12 cellular contexts compared by ENCODE assay signal in genomic region chr3:61848885-61849284, GRCh38.
DNase-seq lines count a peak whose midpoint lies in the region; ATAC-seq, FAIRE-seq and TF ChIP-seq lines count a peak whose summit lies in the region.
"Had no signal": no experiment of that assay in that cellular context is flagged by ENCODE, and none has a peak within 500 bp of the region (broad histone marks: within the 10 kb centered on the region; RNA-seq: fewer than 3 reads in every experiment).

No MANE protein-coding gene starts in this region.

- peaks cover 0 to 7% (median 0%) of the 10 kb centered on the region in 3 donors for H3K4me1 ChIP-seq in pancreas

- intact Hi-C loops in pancreas (cut with DNase I): no loop called here

- TF ChIP-seq CTCF in AG04449 (IDR thresholded peaks at IDR 0.05; ENCODE audit: insufficient read depth, low read length, missing control alignments) (no peak), pancreas (IDR thresholded peaks at IDR 0.05) (no peak)

- POLR2A ChIA-PET in AG04449 (lab: Yijun Ruan, JAX): no interaction called here

- H3K27ac ChIP-seq in adipose tissue (ENCODE audit: low read depth, low read length) (peak overlapping the region; percentile 20), pancreas (no peak overlapping the region)

- FAIRE-seq in pancreas (lab: Jason Lieb, UNC): no peak
- FAIRE-seq: GM12878 had no signal

- 3 to 36% (median 4%) methylated on average over 3 of the region's 3 CpGs for WGBS in adipose tissue, 3 donors
- 21 to 33% methylated on average over 3 of the region's 3 CpGs for WGBS in pancreas, 2 donors

- ATAC-seq in pancreas (peak in 3 of 4 donors; percentile 51 to 72 (median 65)), GM19328 (IDR thresholded peaks at IDR 0.05; ENCODE audit: unreplicated experiment) (no peak), HG03159 (IDR thresholded peaks at IDR 0.05; ENCODE audit: unreplicated experiment) (no peak)

- no peaks in the 10 kb centered on the region for H3K36me3 ChIP-seq in pancreas

- DNase-seq in AG04449 (ENCODE audit: low read depth, low spot score) (peak; percentile 9), foreskin melanocyte (peak; percentile 86), pancreas (no peak)
- DNase-seq in stimulated activated CD4-positive, alpha-beta T cell treated with anti-CD3 and anti-CD28 coated beads, Interleukin-1b, Interleukin-23, amount 100 ng/mL, for 48 hours: no peak
- no peak for DNase-seq in activated CD8-positive, alpha-beta memory T cell treated with anti-CD3 and anti-CD28 coated beads for 24 hours
- DNase-seq: activated naive CD4-positive, alpha-beta T cell treated with Interleukin-2 at 50 U/mL for 16 hours; NCI-H446 treated with DMSO at 0.1 percent for 48 hours; stimulated activated CD4-positive, alpha-beta T cell treated with anti-CD3 and anti-CD28 coated beads, Interleukin-4, amount 100 ng/mL, for 24 hours had no signal

- no peaks in the 10 kb centered on the region for H3K27me3 ChIP-seq in pancreas

- no peak overlapping the region for H3K4me3 ChIP-seq in AG04449 (ENCODE audit: low read depth, low read length)
- H3K4me3 ChIP-seq in pancreas: no peak overlapping the region
- H3K4me3 ChIP-seq: GM12878 had no signal

- H3K9me3 ChIP-seq in pancreas: no peaks in the 10 kb centered on the region

- CTCF ChIA-PET in AG04449 (lab: Yijun Ruan, JAX): interaction anchor here (1.2 to 1.5 kb wide), 2 partner anchors 9 to 340 kb away, joined by 3 read pairs; no protein-coding TSS in a partner anchor

Comparison
In these comparisons a context has a peak if more than half of its experiments do, and no peak if none do; other contexts are left out.
1. DNase-seq: peak in AG04449 (single experiment) and foreskin melanocyte (single experiment); none in pancreas (0 of 6), stimulated activated CD4-positive, alpha-beta T cell treated with anti-CD3 and anti-CD28 coated beads, Interleukin-1b, Interleukin-23, amount 100 ng/mL, for 48 hours (single experiment) and activated CD8-positive, alpha-beta memory T cell treated with anti-CD3 and anti-CD28 coated beads for 24 hours (single experiment).
2. ATAC-seq: peak in pancreas (3 of 4); none in GM19328 (single experiment) and HG03159 (single experiment).